In genomic region chr9:137745541-137745991, GRCh38 we compare ENCODE assay signal across 8 cellular contexts.
DNase-seq lines count a peak whose midpoint lies in the region; ATAC-seq, FAIRE-seq and TF ChIP-seq lines count a peak whose summit lies in the region.

No MANE protein-coding gene starts in this region.

- TF ChIP-seq CTCF in kidney (IDR thresholded peaks at IDR 0.05; ENCODE audit: borderline replicate concordance, extremely low read depth, insufficient read depth) (no peak), heart right ventricle (IDR thresholded peaks at IDR 0.05) (no peak)

- peak overlapping the region; percentile 23 for H3K27ac ChIP-seq in CD4-positive, CD25-positive, alpha-beta regulatory T cell (ENCODE audit: insufficient read depth, low read length, poor library complexity, severe bottlenecking)
- no peak overlapping the region for H3K27ac ChIP-seq in kidney (ENCODE audit: low read depth in 2 of 2, low read length in 2 of 2)
- H3K27ac ChIP-seq in heart right ventricle, result no peak overlapping the region

- H3K4me1 ChIP-seq in CD4-positive, CD25-positive, alpha-beta regulatory T cell (ENCODE audit: control insufficient read depth, insufficient read depth, low read length, poor library complexity, severe bottlenecking), result no peaks in the 10 kb centered on the region
- peaks cover 0 to 6% of the 10 kb centered on the region in 2 donors for H3K4me1 ChIP-seq in kidney (ENCODE audit: control insufficient read depth in 1 of 2, insufficient read depth in 1 of 2, low read depth in 1 of 2, low read length in 2 of 2)
- peaks cover 0 to 18% (median 0%) of the 10 kb centered on the region in 9 donors for H3K4me1 ChIP-seq in heart right ventricle

- H3K4me3 Mint-ChIP-seq in CD4-positive, CD25-positive, alpha-beta regulatory T cell, result peak overlapping the region in 1 of 4 donors; percentile 9

- H3K36me3 Mint-ChIP-seq in CD4-positive, CD25-positive, alpha-beta regulatory T cell, result peaks cover 37% of the 10 kb centered on the region

- no peak for FAIRE-seq in kidney (lab: Jason Lieb, UNC)

- peaks cover 48% of the 10 kb centered on the region for H3K36me3 ChIP-seq in CD4-positive, CD25-positive, alpha-beta regulatory T cell (ENCODE audit: control insufficient read depth, insufficient read depth, low read length)
- peaks cover 4 to 31% of the 10 kb centered on the region in 2 donors for H3K36me3 ChIP-seq in kidney (ENCODE audit: control insufficient read depth in 1 of 2, insufficient read depth in 2 of 2, low read length in 2 of 2)
- peaks cover 0 to 76% (median 24%) of the 10 kb centered on the region in 9 donors for H3K36me3 ChIP-seq in heart right ventricle

- intact Hi-C loops in kidney (cut with DNase I) (no loop called here), heart right ventricle (cut with DNase I) (no loop called here)

- ATAC-seq in CD4-positive, CD25-positive, alpha-beta regulatory T cell (ENCODE audit: low read depth in 2 of 2), result peak; percentile 47 to 63
- peak; percentile 59 for ATAC-seq in GM19043 (IDR thresholded peaks at IDR 0.05; ENCODE audit: low read depth, unreplicated experiment)
- ATAC-seq in HG03159 (IDR thresholded peaks at IDR 0.05; ENCODE audit: unreplicated experiment), result peak; percentile 55
- ATAC-seq in heart right ventricle, result no peak

- no peaks in the 10 kb centered on the region for H3K27me3 Mint-ChIP-seq in CD4-positive, CD25-positive, alpha-beta regulatory T cell

- no peaks in the 10 kb centered on the region for H3K27me3 ChIP-seq in CD4-positive, CD25-positive, alpha-beta regulatory T cell (ENCODE audit: control insufficient read depth, insufficient read depth, low read length)
- no peaks in the 10 kb centered on the region for H3K27me3 ChIP-seq in heart right ventricle

- DNase-seq in CD4-positive, CD25-positive, alpha-beta regulatory T cell, result peak in 1 of 3 donors; percentile 80
- peak; percentile 82 for DNase-seq in SHP77 treated with DMSO at 0.1 percent for 48 hours (lab: John Stamatoyannopoulos, UW)
- peak; percentile 71 for DNase-seq in kidney
- no peak for DNase-seq in SK-N-DZ (ENCODE audit: low spot score)
- DNase-seq in heart right ventricle, result no peak
- no peak for DNase-seq in NCI-H1694 treated with DMSO at 0.1 percent for 48 hours (lab: John Stamatoyannopoulos, UW)

- peak overlapping the region in 1 of 3 donors; percentile 51 for H3K27ac Mint-ChIP-seq in CD4-positive, CD25-positive, alpha-beta regulatory T cell

- no peak overlapping the region for H3K4me3 ChIP-seq in CD4-positive, CD25-positive, alpha-beta regulatory T cell (ENCODE audit: low read depth, low read length)
- H3K4me3 ChIP-seq in kidney (ENCODE audit: low read length in 2 of 2) (no peak overlapping the region), heart right ventricle (no peak overlapping the region)

- no peaks in the 10 kb centered on the region for H3K9me3 ChIP-seq in CD4-positive, CD25-positive, alpha-beta regulatory T cell (ENCODE audit: control insufficient read depth in 2 of 2, low read length in 2 of 2)
- H3K9me3 ChIP-seq in kidney (ENCODE audit: control insufficient read depth in 1 of 2, low read length in 2 of 2), result no peaks in the 10 kb centered on the region
- H3K9me3 ChIP-seq in heart right ventricle, result no peaks in the 10 kb centered on the region

- 81 to 82% methylated on average over 10 of the region's 10 CpGs for WGBS in heart right ventricle, 2 donors

- no peak overlapping the region for H3K9ac ChIP-seq in kidney (ENCODE audit: low read length in 2 of 2)

- no peaks in the 10 kb centered on the region for H3K9me3 Mint-ChIP-seq in CD4-positive, CD25-positive, alpha-beta regulatory T cell

- H3K4me1 Mint-ChIP-seq in CD4-positive, CD25-positive, alpha-beta regulatory T cell, result peaks cover 9 to 33% (median 10%) of the 10 kb centered on the region in 4 donors

Comparison
In these comparisons a context has a peak if more than half of its experiments do, and no peak if none do; other contexts are left out.
1. ATAC-seq: peak in CD4-positive, CD25-positive, alpha-beta regulatory T cell (2 of 2), GM19043 (single experiment) and HG03159 (single experiment); none in heart right ventricle (0 of 8).
2. DNase-seq: peak in SHP77 treated with DMSO at 0.1 percent for 48 hours (single experiment) and kidney (single experiment); none in SK-N-DZ (single experiment), heart right ventricle (0 of 2) and NCI-H1694 treated with DMSO at 0.1 percent for 48 hours (single experiment).